In the genomic region with DNA sequence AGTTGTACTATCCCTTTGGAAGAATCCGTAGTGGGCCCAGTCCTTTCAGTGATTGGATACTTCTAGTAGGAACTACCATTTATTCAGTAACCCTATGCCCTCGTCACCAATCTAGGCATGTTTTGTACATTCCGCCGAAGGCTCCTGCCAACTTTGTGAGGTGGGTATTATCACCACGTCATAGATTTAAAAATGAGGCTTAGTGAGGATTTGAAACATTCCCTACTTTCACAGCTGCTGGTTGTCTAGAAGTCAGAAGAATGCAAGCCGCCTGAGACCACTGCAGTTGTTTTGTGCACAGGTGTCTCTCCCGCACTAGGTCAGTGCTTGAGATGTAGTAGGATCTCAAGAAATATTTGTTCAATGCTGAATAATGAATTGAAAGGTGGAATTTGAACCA, we compare ENCODE assay signal across 32 cellular contexts.
"Had no signal": no experiment of that assay in that cellular context is flagged by ENCODE, and none has a peak within 500 bp of the region (broad histone marks: within the 10 kb centered on the region; RNA-seq: fewer than 3 reads in every experiment).

No MANE protein-coding gene starts in this region.

- H3K4me3 ChIP-seq: ascending aorta, breast epithelium, cardiac muscle cell, colonic mucosa had no signal

- H3K4me3 Mint-ChIP-seq: activated B cell treated with CpG ODN at 0.5 μM for 24 hours; activated CD4-positive, alpha-beta memory T cell treated with anti-CD3 and anti-CD28 coated beads, Interleukin-2, amount 10 ng/mL, durations not matched to agents 7 days and 5 days; activated CD4-positive, alpha-beta T cell treated with anti-CD3 and anti-CD28 coated beads, Interleukin-2, amount 10 ng/mL, durations not matched to agents 7 days and 5 days; activated naive CD4-positive, alpha-beta T cell treated with anti-CD3 and anti-CD28 coated beads, Interleukin-2, amount 10 ng/mL, durations not matched to agents 7 days and 5 days; activated naive CD8-positive, alpha-beta T cell treated with anti-CD3 and anti-CD28 coated beads, Interleukin-2, amount 10 ng/mL, durations not matched to agents 7 days and 5 days; activated T-cell treated with anti-CD3 and anti-CD28 coated beads, Interleukin-2, amount 50 U/mL, for 24 hours; activated T-cell treated with anti-CD3 and anti-CD28 coated beads, Interleukin-2, amount 50 U/mL, for 72 hours; brain; T-helper 17 cell; T-helper 2 cell treated with Interferon-gamma antibody and Interleukin-4, amounts not matched to agents 5 μg/mL and 100 μg/mL, for 36 hours had no signal

- H3K9me3 Mint-ChIP-seq: activated B cell treated with CpG ODN at 0.5 μM for 24 hours; activated CD4-positive, alpha-beta memory T cell treated with anti-CD3 and anti-CD28 coated beads, Interleukin-2, amount 10 ng/mL, durations not matched to agents 7 days and 5 days; activated CD4-positive, alpha-beta T cell treated with anti-CD3 and anti-CD28 coated beads, Interleukin-2, amount 10 ng/mL, durations not matched to agents 7 days and 5 days; activated naive CD4-positive, alpha-beta T cell treated with anti-CD3 and anti-CD28 coated beads, Interleukin-2, amount 10 ng/mL, durations not matched to agents 7 days and 5 days; activated naive CD4-positive, alpha-beta T cell treated with anti-CD3 and anti-CD28 coated beads, Interleukin-2, amount 50 U/mL, for 72 hours; activated naive CD8-positive, alpha-beta T cell treated with anti-CD3 and anti-CD28 coated beads, Interleukin-2, amount 10 ng/mL, durations not matched to agents 7 days and 5 days; activated T-cell treated with anti-CD3 and anti-CD28 coated beads, Interleukin-2, amount 50 U/mL, for 24 hours; activated T-cell treated with anti-CD3 and anti-CD28 coated beads, Interleukin-2, amount 50 U/mL, for 72 hours; brain; T-helper 2 cell treated with Interferon-gamma antibody and Interleukin-4, amounts not matched to agents 5 μg/mL and 100 μg/mL, for 36 hours had no signal

- H3K27ac ChIP-seq: ascending aorta, breast epithelium, cardiac muscle cell, colonic mucosa, WERI-Rb-1 had no signal

- H3K27me3 Mint-ChIP-seq: brain had no signal

- H3K4me1 ChIP-seq: ascending aorta, breast epithelium, colonic mucosa had no signal

- H3K27ac Mint-ChIP-seq: activated B cell treated with CpG ODN at 0.5 μM for 24 hours; activated CD4-positive, alpha-beta memory T cell treated with anti-CD3 and anti-CD28 coated beads, Interleukin-2, amount 10 ng/mL, durations not matched to agents 7 days and 5 days; activated CD4-positive, alpha-beta T cell treated with anti-CD3 and anti-CD28 coated beads, Interleukin-2, amount 10 ng/mL, durations not matched to agents 7 days and 5 days; activated naive CD4-positive, alpha-beta T cell treated with anti-CD3 and anti-CD28 coated beads, Interleukin-2, amount 10 ng/mL, durations not matched to agents 7 days and 5 days; activated naive CD4-positive, alpha-beta T cell treated with anti-CD3 and anti-CD28 coated beads, Interleukin-2, amount 50 U/mL, for 72 hours; activated naive CD8-positive, alpha-beta T cell treated with anti-CD3 and anti-CD28 coated beads, Interleukin-2, amount 10 ng/mL, durations not matched to agents 7 days and 5 days; activated T-cell treated with anti-CD3 and anti-CD28 coated beads, Interleukin-2, amount 50 U/mL, for 24 hours; activated T-cell treated with anti-CD3 and anti-CD28 coated beads, Interleukin-2, amount 50 U/mL, for 72 hours; brain; T-helper 17 cell; T-helper 2 cell treated with Interferon-gamma antibody and Interleukin-4, amounts not matched to agents 5 μg/mL and 100 μg/mL, for 36 hours had no signal

- H3K4me1 Mint-ChIP-seq: activated B cell treated with CpG ODN at 0.5 μM for 24 hours; activated CD4-positive, alpha-beta memory T cell treated with anti-CD3 and anti-CD28 coated beads, Interleukin-2, amount 10 ng/mL, durations not matched to agents 7 days and 5 days; activated CD4-positive, alpha-beta T cell treated with anti-CD3 and anti-CD28 coated beads, Interleukin-2, amount 10 ng/mL, durations not matched to agents 7 days and 5 days; activated naive CD4-positive, alpha-beta T cell treated with anti-CD3 and anti-CD28 coated beads, Interleukin-2, amount 10 ng/mL, durations not matched to agents 7 days and 5 days; activated naive CD8-positive, alpha-beta T cell treated with anti-CD3 and anti-CD28 coated beads, Interleukin-2, amount 10 ng/mL, durations not matched to agents 7 days and 5 days had no signal

- ATAC-seq: activated CD4-positive, CD25-positive, alpha-beta regulatory T cell treated with anti-CD3 and anti-CD28 coated beads, Interleukin-2, amount 50 U/mL, for 24 hours; activated naive CD4-positive, alpha-beta T cell treated with anti-CD3 and anti-CD28 coated beads, Interleukin-2, amount 50 U/mL, for 72 hours; activated T-cell treated with anti-CD3 and anti-CD28 coated beads, Interleukin-2, amount 50 U/mL, for 72 hours; esophagus mucosa; T-helper 17 cell had no signal

- FAIRE-seq: endometrium, endothelial cell of umbilical vein, frontal cortex had no signal

- DNase-seq: activated B cell treated with CpG ODN at 0.5 μM for 24 hours; activated CD4-positive, alpha-beta memory T cell treated with anti-CD3 and anti-CD28 coated beads, Interleukin-2, amount 10 ng/mL, durations not matched to agents 7 days and 5 days; activated CD4-positive, alpha-beta T cell treated with anti-CD3 and anti-CD28 coated beads, Interleukin-2, amount 10 ng/mL, durations not matched to agents 7 days and 5 days; activated CD4-positive, alpha-beta T cell treated with anti-CD3 and anti-CD28 coated beads, Interleukin-2, amount 50 U/mL, for 4 hours; activated CD8-positive, alpha-beta memory T cell treated with anti-CD3 and anti-CD28 coated beads, Interleukin-2, amount 50 U/mL, for 48 hours; activated gamma-delta T cell; activated naive CD4-positive, alpha-beta T cell; activated naive CD4-positive, alpha-beta T cell treated with anti-CD3 and anti-CD28 coated beads, Interleukin-2, amount 10 ng/mL, durations not matched to agents 7 days and 5 days; activated naive CD8-positive, alpha-beta T cell treated with anti-CD3 and anti-CD28 coated beads, Interleukin-2, amount 10 ng/mL, durations not matched to agents 7 days and 5 days; activated T-cell treated with anti-CD3 and anti-CD28 coated beads for 4 hours; activated T-cell treated with anti-CD3 and anti-CD28 coated beads, Interleukin-2, amount 50 U/mL, for 24 hours; activated T-cell treated with anti-CD3 and anti-CD28 coated beads, Interleukin-2, amount 50 U/mL, for 72 hours; central memory CD4-positive, alpha-beta T cell; cerebellar nuclear complex; colonic mucosa; effector CD8-positive, alpha-beta T cell; foreskin fibroblast; T-helper 1 cell; T-helper 17 cell; T1000; WERI-Rb-1 had no signal

- H3K36me3 ChIP-seq: ascending aorta, breast epithelium, cardiac muscle cell, colonic mucosa, WERI-Rb-1 had no signal

- H3K27me3 ChIP-seq: ascending aorta, breast epithelium, cardiac muscle cell, colonic mucosa had no signal

- H3K36me3 Mint-ChIP-seq: activated naive CD4-positive, alpha-beta T cell treated with anti-CD3 and anti-CD28 coated beads, Interleukin-2, amount 10 ng/mL, durations not matched to agents 7 days and 5 days; activated naive CD4-positive, alpha-beta T cell treated with anti-CD3 and anti-CD28 coated beads, Interleukin-2, amount 50 U/mL, for 72 hours; activated naive CD8-positive, alpha-beta T cell treated with anti-CD3 and anti-CD28 coated beads, Interleukin-2, amount 10 ng/mL, durations not matched to agents 7 days and 5 days; brain had no signal

- H3K9me3 ChIP-seq: ascending aorta, breast epithelium, colonic mucosa had no signal
